ENCODE assay signal across 15 cellular contexts in the genomic region with DNA sequence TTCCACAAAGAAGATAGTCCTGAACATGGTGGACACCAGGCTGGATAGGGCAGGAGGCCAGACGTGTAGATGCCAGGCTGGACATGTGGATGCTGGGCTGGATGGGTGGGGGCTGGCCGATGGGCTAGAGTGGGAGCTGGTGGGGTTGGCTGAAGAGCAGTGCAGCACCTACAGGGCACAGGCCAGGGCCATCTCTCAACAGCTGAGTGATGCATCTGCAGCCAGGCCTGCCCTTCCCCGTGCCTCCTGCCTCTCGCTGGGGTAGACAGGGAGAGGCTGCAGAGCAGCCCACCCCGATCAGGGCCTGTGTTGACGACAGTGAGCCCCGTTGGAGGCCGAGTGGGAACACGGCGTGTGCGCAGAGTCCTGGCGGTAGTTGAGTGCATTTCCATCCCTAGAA. TPM values are rescaled to one million over a fixed set of nuclear protein-coding genes. Genes with fewer than 3 reads are reported as not detected.
DNase-seq lines count a peak whose midpoint lies in the region; ATAC-seq and TF ChIP-seq lines count a peak whose summit lies in the region.
"Had no signal": no experiment of that assay in that cellular context is flagged by ENCODE, and none has a peak within 500 bp of the region (broad histone marks: within the 10 kb centered on the region; RNA-seq: fewer than 3 reads in every experiment).

No MANE protein-coding gene starts in this region.

- no peaks in the 10 kb centered on the region for H3K9me3 Mint-ChIP-seq in GM23338
- no peaks in the 10 kb centered on the region for H3K9me3 Mint-ChIP-seq in WTC11
- H3K9me3 Mint-ChIP-seq in glutamatergic neuron (ENCODE audit: unreplicated experiment) = peaks cover 11% of the 10 kb centered on the region
- H3K9me3 Mint-ChIP-seq in progenitor cell of endocrine pancreas (ENCODE audit: low read depth) = no peaks in the 10 kb centered on the region
- no peaks in the 10 kb centered on the region for H3K9me3 Mint-ChIP-seq in activated naive CD8-positive, alpha-beta T cell treated with anti-CD3 and anti-CD28 coated beads for 36 hours

- H3K4me3 ChIP-seq in GM23338 = no peak overlapping the region

- H2AFZ ChIP-seq in GM23338 = no peak overlapping the region

- no peak overlapping the region; the same call in 2 of the 3 replicates for H3K4me3 Mint-ChIP-seq in GM23338
- H3K4me3 Mint-ChIP-seq in WTC11 = no peak overlapping the region
- H3K4me3 Mint-ChIP-seq in glutamatergic neuron (ENCODE audit: unreplicated experiment) = peak overlapping the region; percentile 15
- H3K4me3 Mint-ChIP-seq in progenitor cell of endocrine pancreas (ENCODE audit: low read depth) = no peak overlapping the region
- no peak overlapping the region for H3K4me3 Mint-ChIP-seq in activated naive CD8-positive, alpha-beta T cell treated with anti-CD3 and anti-CD28 coated beads for 36 hours

- CTCF ChIA-PET in WTC11 (lab: Charles Lee) = interaction anchor here (0.9 kb wide), 1 partner anchor 12 kb away, joined by 3 read pairs; no protein-coding TSS in a partner anchor

- POLR2A ChIA-PET in WTC11 (lab: Charles Lee) = no interaction called here

- DNase-seq in GM23338 (ENCODE audit: low spot score) = no peak
- no peak for DNase-seq in WTC11 (ENCODE audit: low spot score)
- no peak for DNase-seq in glutamatergic neuron
- no peak for DNase-seq in progenitor cell of endocrine pancreas (ENCODE audit: low spot score, unreplicated experiment)
- DNase-seq in SKM-1 treated with dmso at 0.1 percent for 144 hours (lab: John Stamatoyannopoulos, UW; ENCODE audit: unreplicated experiment) = no peak
- DNase-seq in HuH-7.5 (ENCODE audit: low spot score) = no peak
- DNase-seq in GM20000 (ENCODE audit: low spot score) = no peak
- DNase-seq in activated naive CD8-positive, alpha-beta T cell treated with anti-CD3 and anti-CD28 coated beads for 36 hours = no peak
- DNase-seq: BE2C, DMS 273 treated with DMSO at 0.1 percent for 48 hours, NCI-H1048, NCI-H146, NCI-H345, NCI-H526 treated with DMSO at 0.1 percent for 48 hours, SIG-M5 had no signal

- no peak overlapping the region for H3K4me2 ChIP-seq in GM23338

- H4K20me1 ChIP-seq in GM23338 (replicated peaks; ENCODE audit: insufficient read depth) = no peaks in the 10 kb centered on the region; the same call in 1 of the 2 replicates

- TF ChIP-seq CTCF in GM23338 (conservative IDR thresholded peaks at IDR 0.05; ENCODE audit: low read depth in 2 of 2) (no peak), WTC11 (IDR thresholded peaks at IDR 0.05) (no peak), glutamatergic neuron (IDR thresholded peaks at IDR 0.05; ENCODE audit: partially characterized antibody, unreplicated experiment) (no peak), progenitor cell of endocrine pancreas (IDR thresholded peaks at IDR 0.05; ENCODE audit: unreplicated experiment) (no peak), GM20000 (IDR thresholded peaks at IDR 0.05; ENCODE audit: extremely low read depth, missing control alignments) (no peak)

- peaks cover 3% of the 10 kb centered on the region for H3K27me3 Mint-ChIP-seq in GM23338 (ENCODE audit: insufficient read depth, low read depth, poor library complexity)
- no peaks in the 10 kb centered on the region for H3K27me3 Mint-ChIP-seq in WTC11 (ENCODE audit: low read depth)
- peaks cover 9% of the 10 kb centered on the region for H3K27me3 Mint-ChIP-seq in glutamatergic neuron (ENCODE audit: unreplicated experiment)
- no peaks in the 10 kb centered on the region for H3K27me3 Mint-ChIP-seq in progenitor cell of endocrine pancreas
- no peaks in the 10 kb centered on the region for H3K27me3 Mint-ChIP-seq in activated naive CD8-positive, alpha-beta T cell treated with anti-CD3 and anti-CD28 coated beads for 36 hours

- peaks cover 19% of the 10 kb centered on the region for H3K79me2 ChIP-seq in GM23338 (replicated peaks; ENCODE audit: insufficient read depth)

- peaks cover 75% of the 10 kb centered on the region for H3K36me3 Mint-ChIP-seq in GM23338 (ENCODE audit: low read depth)
- H3K36me3 Mint-ChIP-seq in WTC11 = peaks cover 47% of the 10 kb centered on the region
- H3K36me3 Mint-ChIP-seq in glutamatergic neuron (ENCODE audit: unreplicated experiment) = peaks cover 13% of the 10 kb centered on the region
- peaks cover 32% of the 10 kb centered on the region for H3K36me3 Mint-ChIP-seq in progenitor cell of endocrine pancreas (ENCODE audit: insufficient read depth)
- H3K36me3 Mint-ChIP-seq in activated naive CD8-positive, alpha-beta T cell treated with anti-CD3 and anti-CD28 coated beads for 36 hours = peaks cover 31% of the 10 kb centered on the region

- H3K27ac Mint-ChIP-seq in GM23338 (peak overlapping the region; percentile 97), WTC11 (peak overlapping the region; percentile 99), glutamatergic neuron (ENCODE audit: unreplicated experiment) (peak overlapping the region; percentile 98), progenitor cell of endocrine pancreas (peak overlapping the region; percentile 52)
- no peak overlapping the region for H3K27ac Mint-ChIP-seq in activated naive CD8-positive, alpha-beta T cell treated with anti-CD3 and anti-CD28 coated beads for 36 hours

- ATAC-seq in GM23338 (no peak), WTC11 (no peak)

- peaks cover 21% of the 10 kb centered on the region for H3F3A ChIP-seq in GM23338 (replicated peaks; ENCODE audit: low read depth)

- H3K9me2 ChIP-seq in GM23338 (ENCODE audit: insufficient read depth) = no peaks in the 10 kb centered on the region

- H3K4me1 Mint-ChIP-seq in GM23338 = peaks cover 55% of the 10 kb centered on the region
- peaks cover 49% of the 10 kb centered on the region for H3K4me1 Mint-ChIP-seq in WTC11
- H3K4me1 Mint-ChIP-seq in glutamatergic neuron (ENCODE audit: low read depth, unreplicated experiment) = peaks cover 46% of the 10 kb centered on the region
- no peaks in the 10 kb centered on the region for H3K4me1 Mint-ChIP-seq in progenitor cell of endocrine pancreas (ENCODE audit: low read depth)
- H3K4me1 Mint-ChIP-seq in activated naive CD8-positive, alpha-beta T cell treated with anti-CD3 and anti-CD28 coated beads for 36 hours = no peaks in the 10 kb centered on the region

- peaks cover 20% of the 10 kb centered on the region; the same call in 1 of the 2 replicates for H3K4me1 ChIP-seq in GM23338 (ENCODE audit: insufficient read depth)
- H3K4me1 ChIP-seq: BE2C had no signal

- H3K27ac ChIP-seq in GM23338 (ENCODE audit: low read depth) = peak overlapping the region; percentile 92

- no peaks in the 10 kb centered on the region for H3K27me3 ChIP-seq in GM23338 (ENCODE audit: insufficient read depth)
- H3K27me3 ChIP-seq: BE2C had no signal

- H3K36me3 ChIP-seq in GM23338 (ENCODE audit: insufficient read depth) = peaks cover 20% of the 10 kb centered on the region

TF ChIP-seq in GM23338, 12 proteins besides CTCF, POLR2A, EP300 and RAD21 (continues in another document):
- TF ChIP-seq ZNF331 (CRISPR knock-in tag; IDR thresholded peaks at IDR 0.05; ENCODE audit: low read depth) = no peak
- TF ChIP-seq ZNF114 (CRISPR knock-in tag; IDR thresholded peaks at IDR 0.05) = no peak

TF ChIP-seq in WTC11, 78 proteins besides CTCF, POLR2A, EP300 and RAD21 (continues in another document):
- TF ChIP-seq FOXP1 (CRISPR knock-in tag; IDR thresholded peaks at IDR 0.05; ENCODE audit: borderline replicate concordance) (no peak), OVOL2 (CRISPR knock-in tag; IDR thresholded peaks at IDR 0.05; ENCODE audit: borderline replicate concordance) (no peak), ZBTB21 (CRISPR knock-in tag; IDR thresholded peaks at IDR 0.05; ENCODE audit: borderline replicate concordance) (no peak), NFATC4 (CRISPR knock-in tag; IDR thresholded peaks at IDR 0.05) (no peak)
- TF ChIP-seq, protein P1, sequence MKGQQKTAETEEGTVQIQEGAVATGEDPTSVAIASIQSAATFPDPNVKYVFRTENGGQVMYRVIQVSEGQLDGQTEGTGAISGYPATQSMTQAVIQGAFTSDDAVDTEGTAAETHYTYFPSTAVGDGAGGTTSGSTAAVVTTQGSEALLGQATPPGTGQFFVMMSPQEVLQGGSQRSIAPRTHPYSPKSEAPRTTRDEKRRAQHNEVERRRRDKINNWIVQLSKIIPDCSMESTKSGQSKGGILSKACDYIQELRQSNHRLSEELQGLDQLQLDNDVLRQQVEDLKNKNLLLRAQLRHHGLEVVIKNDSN (CRISPR knock-in tag; IDR thresholded peaks at IDR 0.05) = no peak

RNA-seq across cellular contexts. Expression of a gene that starts 39.3 kb away (rescaled TPM):
- total RNA-seq in GM23338 (2014; rRNA removed; shearing (Covaris generic)) = 47.7 and 57.2 TPM in 2 replicates
- 24.5 and 26.3 TPM in 2 replicates for polyA plus RNA-seq in GM23338 (2016; fragmentation: Nextera tagmentation; extraction: Ambion mirVana)
- 73.0 to 76.7 TPM (median 75.8 TPM) in 3 replicates for total RNA-seq in WTC11 (2021)
- 85.8 TPM for total RNA-seq in glutamatergic neuron (ENCODE audit: unreplicated experiment)
- 63.0 and 66.6 TPM in 2 replicates for total RNA-seq in progenitor cell of endocrine pancreas
- total RNA-seq in activated naive CD8-positive, alpha-beta T cell treated with anti-CD3 and anti-CD28 coated beads for 36 hours = 10 to 100 TPM; 42.8 to 43.6 TPM

RNA-seq across cellular contexts. Expression of a gene that starts 59.9 kb away (rescaled TPM):
- 72.7 and 73.0 TPM in 2 replicates for total RNA-seq in GM23338 (2014; rRNA removed; shearing (Covaris generic))
- polyA plus RNA-seq in GM23338 (2016; fragmentation: Nextera tagmentation; extraction: Ambion mirVana) = 52.4 and 59.3 TPM in 2 replicates
- 76.2 to 97.4 TPM (median 85.2 TPM) in 3 replicates for total RNA-seq in WTC11 (2021)
- 28.1 TPM for total RNA-seq in glutamatergic neuron (ENCODE audit: unreplicated experiment)
- 38.5 and 40.4 TPM in 2 replicates for total RNA-seq in progenitor cell of endocrine pancreas
- 100 to 1,000 TPM; 116 to 118 TPM for total RNA-seq in activated naive CD8-positive, alpha-beta T cell treated with anti-CD3 and anti-CD28 coated beads for 36 hours
